ENCODE assay signal across 9 cellular contexts in genomic region chr3:46406786-46407611, GRCh38. TPM values are rescaled to one million over a fixed set of nuclear protein-coding genes. Genes with fewer than 3 reads are reported as not detected.
DNase-seq lines count a peak whose midpoint lies in the region; ATAC-seq, FAIRE-seq and TF ChIP-seq lines count a peak whose summit lies in the region.
"Had no signal": no experiment of that assay in that cellular context is flagged by ENCODE, and none has a peak within 500 bp of the region (broad histone marks: within the 10 kb centered on the region; RNA-seq: fewer than 3 reads in every experiment).

TSS of gene CCR5AS (minus strand) at chr3:46407066.
TSS of gene CCRL2 (plus strand) at chr3:46407259. CDS start at chr3:46408080, 821 bp downstream.

- peaks cover 0 to 10% (median 0%) of the 10 kb centered on the region in 11 experiments; a peak in 4 of 22 replicates for H3K9me3 ChIP-seq in BLaER1 treated with 17β-estradiol and CSF1 and Interleukin-3, amounts not matched to agents 10 nM and 100 nM (replicated peaks in 1 of 11)
- H3K9me3 ChIP-seq in KOPT-K1 (ENCODE audit: insufficient read depth, low read length, poor library complexity, severe bottlenecking) (no peaks in the 10 kb centered on the region), pancreas (no peaks in the 10 kb centered on the region), vagina (no peaks in the 10 kb centered on the region)

- peak; percentile 83 to 88 (median 84) for ATAC-seq in pancreas

- no peaks in the 10 kb centered on the region for H3K27me3 ChIP-seq in BLaER1 treated with 17β-estradiol and CSF1 and Interleukin-3, amounts not matched to agents 10 nM and 100 nM
- no peaks in the 10 kb centered on the region for H3K27me3 ChIP-seq in pancreas
- no peaks in the 10 kb centered on the region for H3K27me3 ChIP-seq in vagina

- H4K20me1 ChIP-seq in BLaER1 treated with 17β-estradiol and CSF1 and Interleukin-3, amounts not matched to agents 10 nM and 100 nM, result no peaks in the 10 kb centered on the region

- no peak for FAIRE-seq in pancreas (lab: Jason Lieb, UNC)
- FAIRE-seq: endometrium had no signal

- peaks cover 0 to 17% (median 0%) of the 10 kb centered on the region in 11 experiments; a peak in 3 of 22 replicates for H3K36me3 ChIP-seq in BLaER1 treated with 17β-estradiol and CSF1 and Interleukin-3, amounts not matched to agents 10 nM and 100 nM
- H3K36me3 ChIP-seq in KOPT-K1 (ENCODE audit: insufficient read depth, low read length), result peaks cover 7% of the 10 kb centered on the region; the same call in 1 of the 2 replicates
- H3K36me3 ChIP-seq in pancreas, result no peaks in the 10 kb centered on the region
- no peaks in the 10 kb centered on the region for H3K36me3 ChIP-seq in vagina

- 53 to 54% methylated on average over 20 of the region's 20 CpGs for WGBS in pancreas, 2 donors

- no peak for TF ChIP-seq POLR2A in vagina (IDR thresholded peaks at IDR 0.05)

- H3K9ac ChIP-seq in BLaER1 treated with 17β-estradiol and CSF1 and Interleukin-3, amounts not matched to agents 10 nM and 100 nM, result peak within 1 kb of the TSS; percentile 61 to 86 (median 75)

- peak; percentile 75 for DNase-seq in activated CD8-positive, alpha-beta memory T cell treated with anti-CD3 and anti-CD28 coated beads for 24 hours
- peak; percentile 52 for DNase-seq in fibroblast of villous mesenchyme (ENCODE audit: low read depth)
- peak in 4 of 6 donors; percentile 55 to 66 (median 60) for DNase-seq in pancreas
- DNase-seq in vagina (ENCODE audit: extremely low spot score in 2 of 2), result no peak
- no peak for DNase-seq in DMS53 (lab: John Stamatoyannopoulos, UW)
- no peak for DNase-seq in NCI-H524 treated with DMSO at 0.1 percent for 48 hours (lab: John Stamatoyannopoulos, UW)

- peak within 1 kb of the TSS; percentile 74 to 93 (median 87) for H3K27ac ChIP-seq in BLaER1 treated with 17β-estradiol and CSF1 and Interleukin-3, amounts not matched to agents 10 nM and 100 nM
- peak within 1 kb of the TSS; percentile 84 for H3K27ac ChIP-seq in KOPT-K1 (ENCODE audit: low read depth, low read length, poor library complexity, severe bottlenecking)
- H3K27ac ChIP-seq in pancreas, result peak within 1 kb of the TSS in 2 of 4 donors; percentile 67 to 73
- peak within 1 kb of the TSS; percentile 83 for H3K27ac ChIP-seq in vagina

- TF ChIP-seq CTCF in fibroblast of villous mesenchyme (IDR thresholded peaks at IDR 0.05; ENCODE audit: insufficient read depth, low read depth, low read length), result no peak
- TF ChIP-seq CTCF in pancreas (IDR thresholded peaks at IDR 0.05), result no peak
- no peak for TF ChIP-seq CTCF in vagina (IDR thresholded peaks at IDR 0.05)

- H3K4me2 ChIP-seq in BLaER1 treated with 17β-estradiol and CSF1 and Interleukin-3, amounts not matched to agents 10 nM and 100 nM, result peak within 1 kb of the TSS; percentile 80 to 91 (median 87)

- peaks cover 33 to 85% (median 40%) of the 10 kb centered on the region in 10 experiments for H3K4me1 ChIP-seq in BLaER1 treated with 17β-estradiol and CSF1 and Interleukin-3, amounts not matched to agents 10 nM and 100 nM
- H3K4me1 ChIP-seq in pancreas, result peaks cover 0 to 21% (median 4%) of the 10 kb centered on the region in 3 donors
- peaks cover 41% of the 10 kb centered on the region for H3K4me1 ChIP-seq in vagina

- peak within 1 kb of the TSS; percentile 45 to 64 (median 54) for H3K4me3 ChIP-seq in BLaER1 treated with 17β-estradiol and CSF1 and Interleukin-3, amounts not matched to agents 10 nM and 100 nM
- peak within 1 kb of the TSS; percentile 6 for H3K4me3 ChIP-seq in fibroblast of villous mesenchyme (ENCODE audit: low read depth, low read length)
- H3K4me3 ChIP-seq in pancreas, result peak within 1 kb of the TSS in 1 of 4 donors; percentile 24
- peak within 1 kb of the TSS; percentile 22 to 33 for H3K4me3 ChIP-seq in vagina

- intact Hi-C loops in pancreas (cut with DNase I) (no loop called here), vagina (cut with DNase I) (no loop called here)

RNA-seq across cellular contexts. Expression of gene CCRL2, which starts in this region (rescaled TPM):
- total RNA-seq in fibroblast of villous mesenchyme, result 0.64 and 2.2 TPM in 2 replicates
- 1 to 10 TPM in 2 of 6 donors, under 1 TPM in 4; 0.24 to 2.2 (median 0.91) TPM for total RNA-seq in pancreas
- under 1 TPM; 0.75 to 0.80 TPM for polyA plus RNA-seq in pancreas
- not detected for total RNA-seq in vagina

Comparison
In these comparisons a context has a peak if more than half of its experiments do, and no peak if none do; other contexts are left out.
1. DNase-seq: peak in activated CD8-positive, alpha-beta memory T cell treated with anti-CD3 and anti-CD28 coated beads for 24 hours (single experiment), fibroblast of villous mesenchyme (single experiment) and pancreas (4 of 6); none in vagina (0 of 2), DMS53 (single experiment) and NCI-H524 treated with DMSO at 0.1 percent for 48 hours (single experiment).